ENCODE assay signal across 8 cellular contexts in the genomic region with DNA sequence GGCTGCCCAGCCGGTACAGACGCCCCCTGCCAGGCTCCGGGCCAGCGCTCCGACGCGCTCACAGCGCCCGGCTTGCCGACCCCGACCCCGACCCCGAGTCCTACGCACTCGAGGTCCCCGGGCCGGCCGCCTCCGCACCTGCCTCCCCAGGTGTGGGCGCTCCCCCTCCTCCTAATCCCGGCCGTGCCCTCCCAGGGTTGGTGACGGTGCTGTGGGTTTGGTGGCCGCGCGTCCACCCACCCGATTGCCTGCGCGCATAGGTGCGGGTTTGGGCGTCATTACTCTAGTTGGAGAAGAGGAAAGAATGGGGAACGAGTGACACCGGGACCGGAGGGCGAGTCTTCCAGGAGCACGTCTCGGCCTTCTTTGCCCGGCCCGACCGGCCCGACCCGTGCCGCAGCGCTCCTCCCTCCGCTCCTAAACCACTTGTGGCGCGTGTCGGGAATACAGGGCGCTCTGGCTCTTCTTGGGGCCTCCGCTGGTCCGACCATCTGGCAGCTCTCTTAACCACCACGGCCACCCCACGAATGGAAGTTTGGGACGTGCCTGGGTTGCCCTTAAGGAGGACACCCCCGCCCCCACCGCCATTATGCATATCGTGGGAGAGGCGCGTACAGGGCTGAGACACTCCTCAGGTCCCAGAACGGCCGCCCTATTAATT. TPM values are rescaled to one million over a fixed set of nuclear protein-coding genes. Genes with fewer than 3 reads are reported as not detected.
DNase-seq lines count a peak whose midpoint lies in the region; ATAC-seq, FAIRE-seq and TF ChIP-seq lines count a peak whose summit lies in the region.

No MANE protein-coding gene starts in this region.

- ATAC-seq in central memory CD8-positive, alpha-beta T cell (replicated peaks; ENCODE audit: extremely low read depth, poor library complexity, severe bottlenecking), result no peak
- peak; percentile 52 for ATAC-seq in left lobe of liver
- ATAC-seq in GM21825 (IDR thresholded peaks at IDR 0.05; ENCODE audit: unreplicated experiment), result no peak

- DNase-seq in CD14-positive monocyte (ENCODE audit: low spot score) (no peak), left lobe of liver (ENCODE audit: low spot score) (peak; percentile 77), GM19239 (ENCODE audit: insufficient read length, low spot score) (no peak)
- no peak for DNase-seq in central memory CD8-positive, alpha-beta T cell (ENCODE audit: low spot score in 2 of 2)
- no peak for DNase-seq in activated CD8-positive, alpha-beta memory T cell treated with anti-CD3 and anti-CD28 coated beads, Interleukin-2, amount 50 U/mL, for 48 hours

- H3K36me3 Mint-ChIP-seq in CD14-positive monocyte, result peaks cover 3 to 5% of the 10 kb centered on the region in 2 donors
- no peaks in the 10 kb centered on the region for H3K36me3 Mint-ChIP-seq in central memory CD8-positive, alpha-beta T cell (ENCODE audit: insufficient read depth)

- H3K27me3 Mint-ChIP-seq in CD14-positive monocyte (ENCODE audit: low read depth in 3 of 3), result peaks cover 55 to 80% (median 72%) of the 10 kb centered on the region in 3 donors
- peaks cover 22% of the 10 kb centered on the region for H3K27me3 Mint-ChIP-seq in central memory CD8-positive, alpha-beta T cell

- peak overlapping the region in 2 of 7 donors; percentile 66 to 69 for H3K27ac Mint-ChIP-seq in CD14-positive monocyte
- H3K27ac Mint-ChIP-seq in central memory CD8-positive, alpha-beta T cell (ENCODE audit: low read depth), result no peak overlapping the region

- H3K4me1 Mint-ChIP-seq in CD14-positive monocyte, result peaks cover 16% of the 10 kb centered on the region
- H3K4me1 Mint-ChIP-seq in central memory CD8-positive, alpha-beta T cell, result no peaks in the 10 kb centered on the region

- H3K4me3 ChIP-seq in HUES48 (ENCODE audit: low read depth, low read length) (peak overlapping the region; percentile 88), subcutaneous abdominal adipose tissue (ENCODE audit: low read depth in 1 of 5, low read length in 5 of 5) (peak overlapping the region; percentile 40 to 92 (median 83))

- intact Hi-C loops in CD14-positive monocyte (cut with micrococcal nuclease), result no loop called here

- no peaks in the 10 kb centered on the region for H3K36me3 ChIP-seq in HUES48 (ENCODE audit: control insufficient read depth, insufficient read depth, low read length)
- H3K36me3 ChIP-seq in subcutaneous abdominal adipose tissue (ENCODE audit: control insufficient read depth in 5 of 5, insufficient read depth in 5 of 5, low read length in 5 of 5), result no peaks in the 10 kb centered on the region

- no peak for FAIRE-seq in GM19239 (lab: Jason Lieb, UNC)

- H3K9ac ChIP-seq in HUES48 (ENCODE audit: low read depth, low read length), result peak overlapping the region; percentile 58
- peak overlapping the region in 4 of 5 donors; percentile 50 to 87 (median 68) for H3K9ac ChIP-seq in subcutaneous abdominal adipose tissue (ENCODE audit: low read length in 5 of 5)

- peak; percentile 6 for TF ChIP-seq CTCF in CD14-positive monocyte (IDR thresholded peaks at IDR 0.05)

- peaks cover 0 to 20% (median 5%) of the 10 kb centered on the region in 7 donors for H3K9me3 Mint-ChIP-seq in CD14-positive monocyte
- peaks cover 6% of the 10 kb centered on the region for H3K9me3 Mint-ChIP-seq in central memory CD8-positive, alpha-beta T cell

- H3K27ac ChIP-seq in HUES48 (ENCODE audit: low read depth, low read length) (peak overlapping the region; percentile 57), subcutaneous abdominal adipose tissue (ENCODE audit: low read depth, low read length) (peak overlapping the region; percentile 93)

- peak overlapping the region; percentile 91 to 97 for H3K4me3 Mint-ChIP-seq in CD14-positive monocyte
- H3K4me3 Mint-ChIP-seq in central memory CD8-positive, alpha-beta T cell, result peak overlapping the region; percentile 39

- no peaks in the 10 kb centered on the region for H3K9me3 ChIP-seq in HUES48 (ENCODE audit: control insufficient read depth, insufficient read depth, low read length)
- no peaks in the 10 kb centered on the region for H3K9me3 ChIP-seq in subcutaneous abdominal adipose tissue (ENCODE audit: control insufficient read depth in 5 of 5, low read length in 5 of 5)

- H3K4me1 ChIP-seq in HUES48 (ENCODE audit: control insufficient read depth, insufficient read depth, low read length), result peaks cover 59% of the 10 kb centered on the region
- H3K4me1 ChIP-seq in subcutaneous abdominal adipose tissue (ENCODE audit: control insufficient read depth in 5 of 5, insufficient read depth in 5 of 5, low read length in 5 of 5), result peaks cover 0 to 48% (median 41%) of the 10 kb centered on the region in 5 donors

- H3K27me3 ChIP-seq in HUES48 (ENCODE audit: control insufficient read depth, insufficient read depth, low read length), result peaks cover 39% of the 10 kb centered on the region
- no peaks in the 10 kb centered on the region for H3K27me3 ChIP-seq in subcutaneous abdominal adipose tissue (ENCODE audit: control insufficient read depth in 5 of 5, insufficient read depth in 4 of 5, low read length in 5 of 5)

RNA-seq across cellular contexts. Expression of a gene that starts 0.8 kb away (rescaled TPM):
- polyA plus RNA-seq in CD14-positive monocyte, result not detected
- 30.7 TPM for total RNA-seq in left lobe of liver
